Comparison of ENCODE assay signal across 1 cellular context in the genomic region with DNA sequence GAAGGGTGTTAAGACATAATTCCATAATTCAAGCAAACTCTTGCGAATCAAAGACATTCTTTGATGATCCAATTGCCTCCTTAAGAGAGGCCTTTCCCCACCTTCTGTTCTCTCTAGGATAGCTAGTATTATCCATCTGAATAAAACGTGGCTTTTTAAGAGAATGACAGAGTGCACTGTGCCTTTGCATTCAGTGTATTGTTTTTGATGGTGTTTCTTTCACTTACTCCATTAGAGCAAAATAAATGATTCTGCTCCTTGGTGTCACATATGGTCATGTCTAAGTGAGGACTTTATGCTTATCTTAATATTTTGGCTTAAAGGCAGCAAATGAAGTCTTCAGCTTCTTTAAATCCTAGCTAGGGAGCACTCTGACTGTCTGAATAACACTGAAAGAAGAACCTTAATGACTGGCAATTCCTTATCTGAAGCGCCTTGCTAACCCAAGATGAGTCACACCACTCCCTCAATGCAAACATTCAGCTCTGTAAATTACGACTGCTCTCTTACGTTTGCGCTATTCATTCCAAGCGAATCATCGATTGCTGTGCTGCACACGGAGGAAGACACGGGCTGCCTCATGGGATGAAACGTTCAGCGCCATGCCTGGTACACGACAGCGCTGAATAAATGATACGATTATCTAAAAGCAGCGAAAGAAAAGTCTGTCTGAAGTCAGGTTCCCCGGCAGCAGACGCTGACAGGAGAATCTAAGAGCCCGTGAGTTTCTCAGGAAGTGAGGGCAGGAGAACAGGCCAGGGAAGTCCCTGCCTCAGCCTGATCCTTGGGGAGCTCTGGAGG.
TF ChIP-seq lines count a peak whose summit lies in the region.

No MANE protein-coding gene starts in this region.

TF ChIP-seq in K562, 482 proteins besides CTCF, POLR2A, EP300 and RAD21 (continued from another document and continues in another):
- TF ChIP-seq, protein P1, sequence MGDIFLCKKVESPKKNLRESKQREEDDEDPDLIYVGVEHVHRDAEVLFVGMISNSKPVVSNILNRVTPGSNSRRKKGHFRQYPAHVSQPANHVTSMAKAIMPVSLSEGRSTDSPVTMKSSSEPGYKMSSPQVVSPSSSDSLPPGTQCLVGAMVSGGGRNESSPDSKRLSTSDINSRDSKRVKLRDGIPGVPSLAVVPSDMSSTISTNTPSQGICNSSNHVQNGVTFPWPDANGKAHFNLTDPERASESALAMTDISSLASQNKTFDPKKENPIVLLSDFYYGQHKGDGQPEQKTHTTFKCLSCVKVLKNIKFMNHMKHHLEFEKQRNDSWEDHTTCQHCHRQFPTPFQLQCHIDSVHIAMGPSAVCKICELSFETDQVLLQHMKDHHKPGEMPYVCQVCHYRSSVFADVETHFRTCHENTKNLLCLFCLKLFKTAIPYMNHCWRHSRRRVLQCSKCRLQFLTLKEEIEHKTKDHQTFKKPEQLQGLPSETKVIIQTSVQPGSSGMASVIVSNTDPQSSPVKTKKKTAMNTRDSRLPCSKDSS (IDR thresholded peaks at IDR 0.05; ENCODE audit: low read depth, partially characterized antibody), result no peak
- TF ChIP-seq POLR2AphosphoS5 (IDR thresholded peaks at IDR 0.05; ENCODE audit: control insufficient read depth, insufficient read depth, low read depth, low read length), result peak; percentile 63
- no peak for TF ChIP-seq POLR2G (IDR thresholded peaks at IDR 0.05; ENCODE audit: low read depth, low read length)
- no peak for TF ChIP-seq ZNF41 (CRISPR knock-in tag; conservative IDR thresholded peaks at IDR 0.05)
- no peak for TF ChIP-seq ZNF197 (CRISPR knock-in tag; IDR thresholded peaks at IDR 0.05; ENCODE audit: low read depth)
- TF ChIP-seq, protein P2, sequence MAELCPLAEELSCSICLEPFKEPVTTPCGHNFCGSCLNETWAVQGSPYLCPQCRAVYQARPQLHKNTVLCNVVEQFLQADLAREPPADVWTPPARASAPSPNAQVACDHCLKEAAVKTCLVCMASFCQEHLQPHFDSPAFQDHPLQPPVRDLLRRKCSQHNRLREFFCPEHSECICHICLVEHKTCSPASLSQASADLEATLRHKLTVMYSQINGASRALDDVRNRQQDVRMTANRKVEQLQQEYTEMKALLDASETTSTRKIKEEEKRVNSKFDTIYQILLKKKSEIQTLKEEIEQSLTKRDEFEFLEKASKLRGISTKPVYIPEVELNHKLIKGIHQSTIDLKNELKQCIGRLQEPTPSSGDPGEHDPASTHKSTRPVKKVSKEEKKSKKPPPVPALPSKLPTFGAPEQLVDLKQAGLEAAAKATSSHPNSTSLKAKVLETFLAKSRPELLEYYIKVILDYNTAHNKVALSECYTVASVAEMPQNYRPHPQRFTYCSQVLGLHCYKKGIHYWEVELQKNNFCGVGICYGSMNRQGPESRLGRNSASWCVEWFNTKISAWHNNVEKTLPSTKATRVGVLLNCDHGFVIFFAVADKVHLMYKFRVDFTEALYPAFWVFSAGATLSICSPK (IDR thresholded peaks at IDR 0.05; ENCODE audit: borderline replicate concordance), result no peak
- TF ChIP-seq, protein P3, sequence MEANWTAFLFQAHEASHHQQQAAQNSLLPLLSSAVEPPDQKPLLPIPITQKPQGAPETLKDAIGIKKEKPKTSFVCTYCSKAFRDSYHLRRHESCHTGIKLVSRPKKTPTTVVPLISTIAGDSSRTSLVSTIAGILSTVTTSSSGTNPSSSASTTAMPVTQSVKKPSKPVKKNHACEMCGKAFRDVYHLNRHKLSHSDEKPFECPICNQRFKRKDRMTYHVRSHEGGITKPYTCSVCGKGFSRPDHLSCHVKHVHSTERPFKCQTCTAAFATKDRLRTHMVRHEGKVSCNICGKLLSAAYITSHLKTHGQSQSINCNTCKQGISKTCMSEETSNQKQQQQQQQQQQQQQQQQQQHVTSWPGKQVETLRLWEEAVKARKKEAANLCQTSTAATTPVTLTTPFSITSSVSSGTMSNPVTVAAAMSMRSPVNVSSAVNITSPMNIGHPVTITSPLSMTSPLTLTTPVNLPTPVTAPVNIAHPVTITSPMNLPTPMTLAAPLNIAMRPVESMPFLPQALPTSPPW (CRISPR knock-in tag; IDR thresholded peaks at IDR 0.05), result no peak
- no peak for TF ChIP-seq MXI1 (IDR thresholded peaks at IDR 0.05; ENCODE audit: low read depth, low read length)
- TF ChIP-seq FOS (IDR thresholded peaks at IDR 0.05; ENCODE audit: extremely low read depth, insufficient read length), result peak; percentile 66
- no peak for TF ChIP-seq TAF15 (IDR thresholded peaks at IDR 0.05; ENCODE audit: low read depth, low read length)
- TF ChIP-seq, protein P4, sequence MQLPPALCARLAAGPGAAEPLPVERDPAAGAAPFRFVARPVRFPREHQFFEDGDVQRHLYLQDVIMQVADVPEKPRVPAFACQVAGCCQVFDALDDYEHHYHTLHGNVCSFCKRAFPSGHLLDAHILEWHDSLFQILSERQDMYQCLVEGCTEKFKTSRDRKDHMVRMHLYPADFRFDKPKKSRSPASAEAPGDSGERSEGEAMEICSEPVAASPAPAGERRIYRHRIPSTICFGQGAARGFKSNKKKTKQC (CRISPR knock-in tag; IDR thresholded peaks at IDR 0.05), result no peak
- no peak for TF ChIP-seq MYNN (IDR thresholded peaks at IDR 0.05)
- TF ChIP-seq MYNN (CRISPR knock-in tag; IDR thresholded peaks at IDR 0.05), result no peak
- TF ChIP-seq, protein P5, sequence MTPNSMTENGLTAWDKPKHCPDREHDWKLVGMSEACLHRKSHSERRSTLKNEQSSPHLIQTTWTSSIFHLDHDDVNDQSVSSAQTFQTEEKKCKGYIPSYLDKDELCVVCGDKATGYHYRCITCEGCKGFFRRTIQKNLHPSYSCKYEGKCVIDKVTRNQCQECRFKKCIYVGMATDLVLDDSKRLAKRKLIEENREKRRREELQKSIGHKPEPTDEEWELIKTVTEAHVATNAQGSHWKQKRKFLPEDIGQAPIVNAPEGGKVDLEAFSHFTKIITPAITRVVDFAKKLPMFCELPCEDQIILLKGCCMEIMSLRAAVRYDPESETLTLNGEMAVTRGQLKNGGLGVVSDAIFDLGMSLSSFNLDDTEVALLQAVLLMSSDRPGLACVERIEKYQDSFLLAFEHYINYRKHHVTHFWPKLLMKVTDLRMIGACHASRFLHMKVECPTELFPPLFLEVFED (CRISPR knock-in tag; conservative IDR thresholded peaks at IDR 0.05), result no peak
- no peak for TF ChIP-seq ZNF134 (CRISPR knock-in tag; conservative IDR thresholded peaks at IDR 0.05)
- no peak for TF ChIP-seq SRSF1 (IDR thresholded peaks at IDR 0.05; ENCODE audit: low read depth, low read length)
- TF ChIP-seq FOXP1 (CRISPR knock-in tag; IDR thresholded peaks at IDR 0.05), result no peak
- TF ChIP-seq ELF4 (CRISPR knock-in tag; IDR thresholded peaks at IDR 0.05), result no peak
- TF ChIP-seq BRCA1 (IDR thresholded peaks at IDR 0.05), result no peak
- no peak for TF ChIP-seq BRCA1 (CRISPR knock-in tag; IDR thresholded peaks at IDR 0.05)
- TF ChIP-seq, protein P6, sequence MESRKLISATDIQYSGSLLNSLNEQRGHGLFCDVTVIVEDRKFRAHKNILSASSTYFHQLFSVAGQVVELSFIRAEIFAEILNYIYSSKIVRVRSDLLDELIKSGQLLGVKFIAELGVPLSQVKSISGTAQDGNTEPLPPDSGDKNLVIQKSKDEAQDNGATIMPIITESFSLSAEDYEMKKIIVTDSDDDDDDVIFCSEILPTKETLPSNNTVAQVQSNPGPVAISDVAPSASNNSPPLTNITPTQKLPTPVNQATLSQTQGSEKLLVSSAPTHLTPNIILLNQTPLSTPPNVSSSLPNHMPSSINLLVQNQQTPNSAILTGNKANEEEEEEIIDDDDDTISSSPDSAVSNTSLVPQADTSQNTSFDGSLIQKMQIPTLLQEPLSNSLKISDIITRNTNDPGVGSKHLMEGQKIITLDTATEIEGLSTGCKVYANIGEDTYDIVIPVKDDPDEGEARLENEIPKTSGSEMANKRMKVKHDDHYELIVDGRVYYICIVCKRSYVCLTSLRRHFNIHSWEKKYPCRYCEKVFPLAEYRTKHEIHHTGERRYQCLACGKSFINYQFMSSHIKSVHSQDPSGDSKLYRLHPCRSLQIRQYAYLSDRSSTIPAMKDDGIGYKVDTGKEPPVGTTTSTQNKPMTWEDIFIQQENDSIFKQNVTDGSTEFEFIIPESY (CRISPR knock-in tag; IDR thresholded peaks at IDR 0.05), result no peak
- no peak for TF ChIP-seq IFI16 (CRISPR knock-in tag; IDR thresholded peaks at IDR 0.05)
- TF ChIP-seq XRCC4 (IDR thresholded peaks at IDR 0.05; ENCODE audit: extremely low read depth, insufficient read depth, insufficient read length), result no peak
- TF ChIP-seq ZNF695 (CRISPR knock-in tag; IDR thresholded peaks at IDR 0.05), result no peak
- no peak for TF ChIP-seq PYGO2 (tag; IDR thresholded peaks at IDR 0.05)
- TF ChIP-seq CREBBP (IDR thresholded peaks at IDR 0.05; ENCODE audit: low read depth, low read length), result no peak
- no peak for TF ChIP-seq HLTF (IDR thresholded peaks at IDR 0.05)
- TF ChIP-seq, protein P7, sequence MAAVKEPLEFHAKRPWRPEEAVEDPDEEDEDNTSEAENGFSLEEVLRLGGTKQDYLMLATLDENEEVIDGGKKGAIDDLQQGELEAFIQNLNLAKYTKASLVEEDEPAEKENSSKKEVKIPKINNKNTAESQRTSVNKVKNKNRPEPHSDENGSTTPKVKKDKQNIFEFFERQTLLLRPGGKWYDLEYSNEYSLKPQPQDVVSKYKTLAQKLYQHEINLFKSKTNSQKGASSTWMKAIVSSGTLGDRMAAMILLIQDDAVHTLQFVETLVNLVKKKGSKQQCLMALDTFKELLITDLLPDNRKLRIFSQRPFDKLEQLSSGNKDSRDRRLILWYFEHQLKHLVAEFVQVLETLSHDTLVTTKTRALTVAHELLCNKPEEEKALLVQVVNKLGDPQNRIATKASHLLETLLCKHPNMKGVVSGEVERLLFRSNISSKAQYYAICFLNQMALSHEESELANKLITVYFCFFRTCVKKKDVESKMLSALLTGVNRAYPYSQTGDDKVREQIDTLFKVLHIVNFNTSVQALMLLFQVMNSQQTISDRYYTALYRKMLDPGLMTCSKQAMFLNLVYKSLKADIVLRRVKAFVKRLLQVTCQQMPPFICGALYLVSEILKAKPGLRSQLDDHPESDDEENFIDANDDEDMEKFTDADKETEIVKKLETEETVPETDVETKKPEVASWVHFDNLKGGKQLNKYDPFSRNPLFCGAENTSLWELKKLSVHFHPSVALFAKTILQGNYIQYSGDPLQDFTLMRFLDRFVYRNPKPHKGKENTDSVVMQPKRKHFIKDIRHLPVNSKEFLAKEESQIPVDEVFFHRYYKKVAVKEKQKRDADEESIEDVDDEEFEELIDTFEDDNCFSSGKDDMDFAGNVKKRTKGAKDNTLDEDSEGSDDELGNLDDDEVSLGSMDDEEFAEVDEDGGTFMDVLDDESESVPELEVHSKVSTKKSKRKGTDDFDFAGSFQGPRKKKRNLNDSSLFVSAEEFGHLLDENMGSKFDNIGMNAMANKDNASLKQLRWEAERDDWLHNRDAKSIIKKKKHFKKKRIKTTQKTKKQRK (IDR thresholded peaks at IDR 0.05; ENCODE audit: borderline replicate concordance, low read depth, low read length), result no peak
- TF ChIP-seq, protein P8, sequence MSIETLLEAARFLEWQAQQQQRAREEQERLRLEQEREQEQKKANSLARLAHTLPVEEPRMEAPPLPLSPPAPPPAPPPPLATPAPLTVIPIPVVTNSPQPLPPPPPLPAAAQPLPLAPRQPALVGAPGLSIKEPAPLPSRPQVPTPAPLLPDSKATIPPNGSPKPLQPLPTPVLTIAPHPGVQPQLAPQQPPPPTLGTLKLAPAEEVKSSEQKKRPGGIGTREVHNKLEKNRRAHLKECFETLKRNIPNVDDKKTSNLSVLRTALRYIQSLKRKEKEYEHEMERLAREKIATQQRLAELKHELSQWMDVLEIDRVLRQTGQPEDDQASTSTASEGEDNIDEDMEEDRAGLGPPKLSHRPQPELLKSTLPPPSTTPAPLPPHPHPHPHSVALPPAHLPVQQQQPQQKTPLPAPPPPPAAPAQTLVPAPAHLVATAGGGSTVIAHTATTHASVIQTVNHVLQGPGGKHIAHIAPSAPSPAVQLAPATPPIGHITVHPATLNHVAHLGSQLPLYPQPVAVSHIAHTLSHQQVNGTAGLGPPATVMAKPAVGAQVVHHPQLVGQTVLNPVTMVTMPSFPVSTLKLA (conservative IDR thresholded peaks at IDR 0.05), result no peak
- no peak for TF ChIP-seq LARP7 (IDR thresholded peaks at IDR 0.05)
- TF ChIP-seq, protein P9, sequence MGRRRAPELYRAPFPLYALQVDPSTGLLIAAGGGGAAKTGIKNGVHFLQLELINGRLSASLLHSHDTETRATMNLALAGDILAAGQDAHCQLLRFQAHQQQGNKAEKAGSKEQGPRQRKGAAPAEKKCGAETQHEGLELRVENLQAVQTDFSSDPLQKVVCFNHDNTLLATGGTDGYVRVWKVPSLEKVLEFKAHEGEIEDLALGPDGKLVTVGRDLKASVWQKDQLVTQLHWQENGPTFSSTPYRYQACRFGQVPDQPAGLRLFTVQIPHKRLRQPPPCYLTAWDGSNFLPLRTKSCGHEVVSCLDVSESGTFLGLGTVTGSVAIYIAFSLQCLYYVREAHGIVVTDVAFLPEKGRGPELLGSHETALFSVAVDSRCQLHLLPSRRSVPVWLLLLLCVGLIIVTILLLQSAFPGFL (CRISPR knock-in tag; IDR thresholded peaks at IDR 0.05), result no peak
- TF ChIP-seq MED1 (CRISPR knock-in tag; IDR thresholded peaks at IDR 0.05; ENCODE audit: borderline replicate concordance), result no peak
- TF ChIP-seq CHCHD3 (CRISPR knock-in tag; IDR thresholded peaks at IDR 0.05), result no peak
- TF ChIP-seq TBP (optimal IDR thresholded peaks at IDR 0.05; ENCODE audit: low read depth, low read length), result peak; percentile 53
- no peak for TF ChIP-seq FOXA1 (IDR thresholded peaks at IDR 0.05; ENCODE audit: borderline replicate concordance)
- TF ChIP-seq SRSF9 (IDR thresholded peaks at IDR 0.05; ENCODE audit: borderline replicate concordance, low read depth, low read length), result no peak
- TF ChIP-seq POLR3G (IDR thresholded peaks at IDR 0.05; ENCODE audit: extremely low read depth, insufficient read length, insufficient replicate concordance), result no peak
- TF ChIP-seq, protein P10, sequence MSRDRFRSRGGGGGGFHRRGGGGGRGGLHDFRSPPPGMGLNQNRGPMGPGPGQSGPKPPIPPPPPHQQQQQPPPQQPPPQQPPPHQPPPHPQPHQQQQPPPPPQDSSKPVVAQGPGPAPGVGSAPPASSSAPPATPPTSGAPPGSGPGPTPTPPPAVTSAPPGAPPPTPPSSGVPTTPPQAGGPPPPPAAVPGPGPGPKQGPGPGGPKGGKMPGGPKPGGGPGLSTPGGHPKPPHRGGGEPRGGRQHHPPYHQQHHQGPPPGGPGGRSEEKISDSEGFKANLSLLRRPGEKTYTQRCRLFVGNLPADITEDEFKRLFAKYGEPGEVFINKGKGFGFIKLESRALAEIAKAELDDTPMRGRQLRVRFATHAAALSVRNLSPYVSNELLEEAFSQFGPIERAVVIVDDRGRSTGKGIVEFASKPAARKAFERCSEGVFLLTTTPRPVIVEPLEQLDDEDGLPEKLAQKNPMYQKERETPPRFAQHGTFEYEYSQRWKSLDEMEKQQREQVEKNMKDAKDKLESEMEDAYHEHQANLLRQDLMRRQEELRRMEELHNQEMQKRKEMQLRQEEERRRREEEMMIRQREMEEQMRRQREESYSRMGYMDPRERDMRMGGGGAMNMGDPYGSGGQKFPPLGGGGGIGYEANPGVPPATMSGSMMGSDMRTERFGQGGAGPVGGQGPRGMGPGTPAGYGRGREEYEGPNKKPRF (IDR thresholded peaks at IDR 0.05; ENCODE audit: low read depth, low read length), result no peak
